In the genomic region with DNA sequence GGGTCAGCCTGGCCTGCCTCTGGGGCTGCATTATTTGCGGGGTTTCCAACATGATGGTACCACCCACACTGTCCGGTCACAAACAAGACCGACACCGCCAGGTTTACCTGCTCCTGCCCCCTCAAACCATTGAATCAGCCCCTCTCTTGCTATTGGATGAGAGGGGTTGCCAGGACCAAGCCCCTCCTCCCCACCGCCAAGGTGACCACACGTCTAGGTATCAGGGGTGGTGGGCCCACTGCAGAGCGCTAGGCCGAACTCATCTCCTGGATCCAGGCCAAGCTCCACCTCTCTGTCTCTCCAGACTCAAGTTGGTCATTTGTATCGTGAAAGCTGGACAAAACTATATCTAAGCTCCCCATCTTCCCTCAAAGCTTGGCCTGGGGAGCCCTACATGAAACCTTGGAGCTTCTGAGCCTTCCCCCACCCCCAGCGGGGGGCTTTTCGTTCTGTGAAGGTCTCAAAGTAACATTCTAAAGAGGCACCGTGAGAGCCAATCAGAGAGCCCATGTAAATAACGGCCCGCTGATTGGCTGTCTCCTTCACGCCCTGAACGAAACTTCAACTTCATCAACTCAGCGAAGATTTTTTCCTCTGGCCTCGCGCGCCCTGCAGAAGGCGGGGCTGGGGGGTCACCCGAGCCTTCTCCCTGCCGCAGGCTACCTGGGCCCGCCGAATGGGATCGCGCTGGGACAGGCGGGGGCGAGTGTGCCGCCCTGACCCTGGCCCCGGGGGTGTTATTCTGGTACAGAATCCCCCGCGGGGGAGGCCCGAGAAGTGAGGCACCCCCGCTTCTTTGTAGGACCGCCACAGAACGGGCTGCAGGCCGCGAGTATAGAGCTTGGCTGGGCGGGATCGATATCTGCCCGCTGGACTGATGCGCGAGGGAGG, we compare ENCODE assay signal across 8 cellular contexts. TPM values are rescaled to one million over a fixed set of nuclear protein-coding genes. Genes with fewer than 3 reads are reported as not detected.
DNase-seq lines count a peak whose midpoint lies in the region; ATAC-seq and TF ChIP-seq lines count a peak whose summit lies in the region.

No MANE protein-coding gene starts in this region.

- no peak overlapping the region for H3K27ac Mint-ChIP-seq in activated T-helper 2 cell treated with anti-CD3 and anti-CD28 coated beads, Interferon-gamma antibody, Interleukin-2, Interleukin-4, amounts not matched to agents 10 μg/mL and 5 μg/mL and 100 μg/mL, durations not matched to agents 14 hours and 24 hours and 36 hours
- peak overlapping the region in 4 of 9 donors; percentile 13 to 82 (median 52) for H3K27ac Mint-ChIP-seq in naive thymus-derived CD4-positive, alpha-beta T cell

- intact Hi-C loops in activated T-helper 2 cell treated with anti-CD3 and anti-CD28 coated beads, Interferon-gamma antibody, Interleukin-2, Interleukin-4, amounts not matched to agents 10 μg/mL and 5 μg/mL and 100 μg/mL, durations not matched to agents 14 hours and 24 hours and 36 hours (cut with micrococcal nuclease) = loop anchor here (2.0 kb wide), 2 partner anchors 19 to 35 kb away; no protein-coding TSS in a partner anchor
- intact Hi-C loops in naive thymus-derived CD4-positive, alpha-beta T cell (cut with micrococcal nuclease) = loop anchor here (1.0 to 5.0 kb wide), 7 partner anchors 19 to 309 kb away; a partner anchor contains a TSS

- CTCF ChIA-PET in naive thymus-derived CD4-positive, alpha-beta T cell (lab: Charles Lee) = no interaction called here

- H3K9me3 ChIP-seq in naive thymus-derived CD4-positive, alpha-beta T cell (ENCODE audit: control insufficient read depth in 2 of 3, low read length in 3 of 3) = no peaks in the 10 kb centered on the region
- H3K9me3 ChIP-seq in thoracic aorta = no peaks in the 10 kb centered on the region

- H3K36me3 ChIP-seq in naive thymus-derived CD4-positive, alpha-beta T cell (ENCODE audit: control insufficient read depth in 2 of 3, insufficient read depth in 3 of 3, low read length in 3 of 3) = no peaks in the 10 kb centered on the region
- H3K36me3 ChIP-seq in thoracic aorta = no peaks in the 10 kb centered on the region

- H3K4me3 ChIP-seq in naive thymus-derived CD4-positive, alpha-beta T cell (ENCODE audit: low read length) = peak overlapping the region; percentile 79
- H3K4me3 ChIP-seq in thoracic aorta = peak overlapping the region; percentile 76

- H3K9me3 Mint-ChIP-seq in activated T-helper 2 cell treated with anti-CD3 and anti-CD28 coated beads, Interferon-gamma antibody, Interleukin-2, Interleukin-4, amounts not matched to agents 10 μg/mL and 5 μg/mL and 100 μg/mL, durations not matched to agents 14 hours and 24 hours and 36 hours = no peaks in the 10 kb centered on the region
- no peaks in the 10 kb centered on the region for H3K9me3 Mint-ChIP-seq in naive thymus-derived CD4-positive, alpha-beta T cell

- no peak overlapping the region for H3K27ac ChIP-seq in naive thymus-derived CD4-positive, alpha-beta T cell (ENCODE audit: low read depth, low read length)
- peak overlapping the region; percentile 31 to 74 for H3K27ac ChIP-seq in thoracic aorta

- peak overlapping the region; percentile 77 for H3K4me3 Mint-ChIP-seq in activated T-helper 2 cell treated with anti-CD3 and anti-CD28 coated beads, Interferon-gamma antibody, Interleukin-2, Interleukin-4, amounts not matched to agents 10 μg/mL and 5 μg/mL and 100 μg/mL, durations not matched to agents 14 hours and 24 hours and 36 hours (ENCODE audit: low read depth)
- peak overlapping the region; percentile 88 to 100 (median 91) for H3K4me3 Mint-ChIP-seq in naive thymus-derived CD4-positive, alpha-beta T cell

- H3K27me3 Mint-ChIP-seq in activated T-helper 2 cell treated with anti-CD3 and anti-CD28 coated beads, Interferon-gamma antibody, Interleukin-2, Interleukin-4, amounts not matched to agents 10 μg/mL and 5 μg/mL and 100 μg/mL, durations not matched to agents 14 hours and 24 hours and 36 hours (ENCODE audit: low read depth) = peaks cover 30% of the 10 kb centered on the region
- H3K27me3 Mint-ChIP-seq in naive thymus-derived CD4-positive, alpha-beta T cell = peaks cover 7 to 67% (median 15%) of the 10 kb centered on the region in 5 donors

- no peak for TF ChIP-seq CTCF in thoracic aorta (IDR thresholded peaks at IDR 0.05)

- H3K27me3 ChIP-seq in naive thymus-derived CD4-positive, alpha-beta T cell (ENCODE audit: control insufficient read depth in 2 of 2, insufficient read depth in 2 of 2, low read length in 2 of 2) = no peaks in the 10 kb centered on the region
- H3K27me3 ChIP-seq in thoracic aorta (replicated peaks; ENCODE audit: insufficient read depth) = no peaks in the 10 kb centered on the region

- POLR2A ChIA-PET in naive thymus-derived CD4-positive, alpha-beta T cell (lab: Charles Lee) = no interaction called here

- H3K4me1 ChIP-seq in naive thymus-derived CD4-positive, alpha-beta T cell (ENCODE audit: control insufficient read depth in 2 of 2, insufficient read depth in 2 of 2, low read length in 2 of 2) = peaks cover 7 to 8% of the 10 kb centered on the region in 2 donors
- peaks cover 23 to 39% of the 10 kb centered on the region in 2 donors for H3K4me1 ChIP-seq in thoracic aorta (ENCODE audit: control insufficient read depth in 1 of 2, low read depth in 2 of 2)

- ATAC-seq in HG02884 (IDR thresholded peaks at IDR 0.05; ENCODE audit: unreplicated experiment) (peak; percentile 34), thoracic aorta (ENCODE audit: insufficient number of reproducible peaks, low FRiP score, low read depth) (peak; percentile 40)
- ATAC-seq in naive thymus-derived CD4-positive, alpha-beta T cell = peak; percentile 68

- peak; percentile 86 for DNase-seq in EH (ENCODE audit: low read depth)
- peak; percentile 68 for DNase-seq in NOMO-1 treated with DMSO at 0.1 percent for 48 hours (lab: John Stamatoyannopoulos, UW; ENCODE audit: unreplicated experiment)
- no peak for DNase-seq in activated T-helper 2 cell treated with anti-CD3 and anti-CD28 coated beads, Interferon-gamma antibody, Interleukin-2, Interleukin-4, amounts not matched to agents 10 μg/mL and 5 μg/mL and 100 μg/mL, durations not matched to agents 14 hours and 24 hours and 36 hours (ENCODE audit: low spot score)
- peak; percentile 67 for DNase-seq in fibroblast of peridontal ligament (ENCODE audit: extremely low read depth)
- DNase-seq in naive thymus-derived CD4-positive, alpha-beta T cell = peak; percentile 31 to 64 (median 41)
- peak; percentile 48 for DNase-seq in thoracic aorta (ENCODE audit: low spot score)
- no peak for DNase-seq in cortex of kidney (lab: John Stamatoyannopoulos, UW)

- H3K36me3 Mint-ChIP-seq in activated T-helper 2 cell treated with anti-CD3 and anti-CD28 coated beads, Interferon-gamma antibody, Interleukin-2, Interleukin-4, amounts not matched to agents 10 μg/mL and 5 μg/mL and 100 μg/mL, durations not matched to agents 14 hours and 24 hours and 36 hours (ENCODE audit: low read depth) = no peaks in the 10 kb centered on the region
- H3K36me3 Mint-ChIP-seq in naive thymus-derived CD4-positive, alpha-beta T cell = peaks cover 0 to 2% (median 0%) of the 10 kb centered on the region in 5 donors

- peaks cover 16% of the 10 kb centered on the region for H3K4me1 Mint-ChIP-seq in activated T-helper 2 cell treated with anti-CD3 and anti-CD28 coated beads, Interferon-gamma antibody, Interleukin-2, Interleukin-4, amounts not matched to agents 10 μg/mL and 5 μg/mL and 100 μg/mL, durations not matched to agents 14 hours and 24 hours and 36 hours (ENCODE audit: low read depth)
- H3K4me1 Mint-ChIP-seq in naive thymus-derived CD4-positive, alpha-beta T cell = peaks cover 18 to 25% (median 23%) of the 10 kb centered on the region in 7 donors

RNA-seq across cellular contexts. Expression of a gene that starts 49.6 kb away (rescaled TPM):
- total RNA-seq in activated T-helper 2 cell treated with anti-CD3 and anti-CD28 coated beads, Interferon-gamma antibody, Interleukin-2, Interleukin-4, amounts not matched to agents 10 μg/mL and 5 μg/mL and 100 μg/mL, durations not matched to agents 14 hours and 24 hours and 36 hours = not detected in 2 replicates
- total RNA-seq in naive thymus-derived CD4-positive, alpha-beta T cell = under 1 TPM in 2 of 5 experiments, not detected in 3; 0.05 to 0.42 TPM
- polyA plus RNA-seq in naive thymus-derived CD4-positive, alpha-beta T cell = not detected
- total RNA-seq in thoracic aorta = under 1 TPM; 0.14 to 0.41 TPM

Comparison
In these comparisons a context has a peak if more than half of its experiments do, and no peak if none do; other contexts are left out.
1. DNase-seq: peak in EH (single experiment), NOMO-1 treated with DMSO at 0.1 percent for 48 hours (single experiment), fibroblast of peridontal ligament (single experiment), naive thymus-derived CD4-positive, alpha-beta T cell (9 of 9) and thoracic aorta (single experiment); none in activated T-helper 2 cell treated with anti-CD3 and anti-CD28 coated beads, Interferon-gamma antibody, Interleukin-2, Interleukin-4, amounts not matched to agents 10 μg/mL and 5 μg/mL and 100 μg/mL, durations not matched to agents 14 hours and 24 hours and 36 hours (single experiment) and cortex of kidney (single experiment).
2. Peak in every context shown above with its lines, with median percentiles within 50 percentile points of each other: ATAC-seq.